Comparison of ENCODE assay signal across 10 cellular contexts in genomic region chr6:35213161-35213823, GRCh38. TPM values are rescaled to one million over a fixed set of nuclear protein-coding genes. Genes with fewer than 3 reads are reported as not detected.
A peak's percentile ranks its signal among the peaks of the same experiment; 100 is the strongest.
DNase-seq lines count a peak whose midpoint lies in the region; ATAC-seq and TF ChIP-seq lines count a peak whose summit lies in the region.
"Had no signal": no experiment of that assay in that cellular context is flagged by ENCODE, and none has a peak within 500 bp of the region (broad histone marks: within the 10 kb centered on the region; RNA-seq: fewer than 3 reads in every experiment).

No MANE protein-coding gene starts in this region.

- DNase-seq in CD8-positive, alpha-beta T cell: no peak
- DNase-seq in NCI-H2227 treated with DMSO at 0.1 percent for 48 hours (lab: John Stamatoyannopoulos, UW) (peak; percentile 54), osteocyte (ENCODE audit: extremely low spot score, unreplicated experiment) (no peak), NOMO-1 (lab: John Stamatoyannopoulos, UW; ENCODE audit: unreplicated experiment in 2 of 2) (no peak)
- DNase-seq: midbrain had no signal

- no peak for TF ChIP-seq CTCF in CD8-positive, alpha-beta T cell (IDR thresholded peaks at IDR 0.05)
- no peak for TF ChIP-seq CTCF in osteocyte (IDR thresholded peaks at IDR 0.05)

- peak overlapping the region; percentile 45 for H3K4me3 ChIP-seq in CD8-positive, alpha-beta T cell (ENCODE audit: low read depth, low read length)
- peak overlapping the region; percentile 45 to 55 for H3K4me3 ChIP-seq in esophagus (ENCODE audit: low read depth in 1 of 2, low read length in 2 of 2)

- intact Hi-C loops in CD8-positive, alpha-beta T cell (cut with DNase I, micrococcal nuclease): no loop called here

- H3K4me1 Mint-ChIP-seq in CD8-positive, alpha-beta T cell (ENCODE audit: low read depth): peaks cover 10% of the 10 kb centered on the region
- H3K4me1 Mint-ChIP-seq in osteocyte (ENCODE audit: unreplicated experiment): peaks cover 41% of the 10 kb centered on the region

- peaks cover 30% of the 10 kb centered on the region for H3K27me3 ChIP-seq in CD8-positive, alpha-beta T cell (ENCODE audit: insufficient read depth, low read length)
- peaks cover 0 to 8% of the 10 kb centered on the region in 2 donors for H3K27me3 ChIP-seq in esophagus (ENCODE audit: control insufficient read depth in 1 of 2, insufficient read depth in 2 of 2, low read length in 2 of 2)

- H3K36me3 ChIP-seq in CD8-positive, alpha-beta T cell (ENCODE audit: insufficient read depth, low read length): no peaks in the 10 kb centered on the region
- H3K36me3 ChIP-seq in esophagus (ENCODE audit: control insufficient read depth in 2 of 2, insufficient read depth in 2 of 2, low read length in 1 of 2): no peaks in the 10 kb centered on the region

- peak overlapping the region; percentile 63 for H3K4me3 Mint-ChIP-seq in CD8-positive, alpha-beta T cell
- peak overlapping the region; percentile 76 for H3K4me3 Mint-ChIP-seq in osteocyte (ENCODE audit: unreplicated experiment)

- 14% methylated on average over 54 of the region's 54 CpGs for WGBS in esophagus, 2 donors

- no peak overlapping the region for H3K27ac ChIP-seq in CD8-positive, alpha-beta T cell (ENCODE audit: low read depth, low read length)
- H3K27ac ChIP-seq in esophagus (ENCODE audit: low read depth in 2 of 2, low read length in 1 of 2): no peak overlapping the region

- peaks cover 4% of the 10 kb centered on the region for H3K4me1 ChIP-seq in CD8-positive, alpha-beta T cell (ENCODE audit: insufficient read depth, low read length)
- H3K4me1 ChIP-seq in esophagus (ENCODE audit: control insufficient read depth in 2 of 2, insufficient read depth in 2 of 2, low read length in 1 of 2): peaks cover 4 to 6% of the 10 kb centered on the region in 2 donors

- POLR2A ChIA-PET in CD8-positive, alpha-beta T cell (lab: Charles Lee): interaction anchor here (0.6 kb wide), 1 partner anchor 92 kb away, joined by 4 read pairs; no protein-coding TSS in a partner anchor

- peaks cover 70% of the 10 kb centered on the region for H3K27me3 Mint-ChIP-seq in CD8-positive, alpha-beta T cell (ENCODE audit: low read depth)
- peaks cover 25% of the 10 kb centered on the region for H3K27me3 Mint-ChIP-seq in osteocyte (ENCODE audit: unreplicated experiment)

- no peaks in the 10 kb centered on the region for H3K9me3 ChIP-seq in CD8-positive, alpha-beta T cell (ENCODE audit: low read length)
- no peaks in the 10 kb centered on the region for H3K9me3 ChIP-seq in esophagus (ENCODE audit: control insufficient read depth in 2 of 2, insufficient read depth in 1 of 2, low read depth in 1 of 2, low read length in 1 of 2)

- H3K9me3 Mint-ChIP-seq in CD8-positive, alpha-beta T cell: no peaks in the 10 kb centered on the region
- H3K9me3 Mint-ChIP-seq in osteocyte (ENCODE audit: unreplicated experiment): no peaks in the 10 kb centered on the region

- CTCF ChIA-PET in CD8-positive, alpha-beta T cell (lab: Charles Lee): interaction anchor here (0.6 to 1.0 kb wide), 2 partner anchors 8 to 27 kb away, joined by 3 read pairs; no protein-coding TSS in a partner anchor

- no peaks in the 10 kb centered on the region for H3K36me3 Mint-ChIP-seq in CD8-positive, alpha-beta T cell
- H3K36me3 Mint-ChIP-seq in osteocyte (ENCODE audit: unreplicated experiment): no peaks in the 10 kb centered on the region

- H3K27ac Mint-ChIP-seq in CD8-positive, alpha-beta T cell: no peak overlapping the region
- no peak overlapping the region for H3K27ac Mint-ChIP-seq in osteocyte (ENCODE audit: unreplicated experiment)

- no peak for ATAC-seq in CD8-positive, alpha-beta T cell
- ATAC-seq in HG02798 (IDR thresholded peaks at IDR 0.05; ENCODE audit: poor library complexity, unreplicated experiment) (no peak), HG03108 (IDR thresholded peaks at IDR 0.05; ENCODE audit: unreplicated experiment) (no peak), HG03565 (IDR thresholded peaks at IDR 0.05; ENCODE audit: unreplicated experiment) (no peak)

RNA-seq across cellular contexts. Expression of gene SCUBE3, which starts 0.5 kb away (rescaled TPM):
- total RNA-seq in CD8-positive, alpha-beta T cell: not detected
- polyA plus RNA-seq in esophagus: under 1 TPM; 0.12 to 0.14 TPM
- total RNA-seq in osteocyte: 14.8 and 16.3 TPM in 2 replicates
- total RNA-seq: T-helper 1 cell treated with Interleukin-12 subunit alpha and Interleukin-12 subunit beta and Interleukin-4 antibody, amounts not matched to agents 30 ng/mL and 1 ng/mL, for 36 hours had no signal

RNA-seq across cellular contexts. Expression of gene ZNF76, which starts 46.2 kb away (rescaled TPM):
- total RNA-seq in CD8-positive, alpha-beta T cell: 10 to 100 TPM; 54.6 to 57.8 TPM
- 10 to 100 TPM; 15.3 to 26.9 TPM for polyA plus RNA-seq in esophagus
- total RNA-seq in osteocyte: 29.3 and 32.9 TPM in 2 replicates

Comparison
In these comparisons a context has a peak if more than half of its experiments do, and no peak if none do; other contexts are left out.
1. RNA of gene SCUBE3, which starts 0.5 kb away (total RNA-seq): 14.8 to 16.3 TPM in osteocyte; not detected in CD8-positive, alpha-beta T cell; every median in the first group is over 10 times any median in the second.